ENCODE assay signal across 1 cellular context in genomic region chr9:13550519-13550918, GRCh38.
TF ChIP-seq lines count a peak whose summit lies in the region.

No MANE protein-coding gene starts in this region.

TF ChIP-seq in GM23338, 12 proteins besides CTCF, POLR2A, EP300 and RAD21 (continued from another document):
- TF ChIP-seq REST (IDR thresholded peaks at IDR 0.05; ENCODE audit: unreplicated experiment) (no peak), ETS1 (IDR thresholded peaks at IDR 0.05) (no peak), STAT1 (IDR thresholded peaks at IDR 0.05; ENCODE audit: unreplicated experiment) (no peak)
- TF ChIP-seq, protein P1, sequence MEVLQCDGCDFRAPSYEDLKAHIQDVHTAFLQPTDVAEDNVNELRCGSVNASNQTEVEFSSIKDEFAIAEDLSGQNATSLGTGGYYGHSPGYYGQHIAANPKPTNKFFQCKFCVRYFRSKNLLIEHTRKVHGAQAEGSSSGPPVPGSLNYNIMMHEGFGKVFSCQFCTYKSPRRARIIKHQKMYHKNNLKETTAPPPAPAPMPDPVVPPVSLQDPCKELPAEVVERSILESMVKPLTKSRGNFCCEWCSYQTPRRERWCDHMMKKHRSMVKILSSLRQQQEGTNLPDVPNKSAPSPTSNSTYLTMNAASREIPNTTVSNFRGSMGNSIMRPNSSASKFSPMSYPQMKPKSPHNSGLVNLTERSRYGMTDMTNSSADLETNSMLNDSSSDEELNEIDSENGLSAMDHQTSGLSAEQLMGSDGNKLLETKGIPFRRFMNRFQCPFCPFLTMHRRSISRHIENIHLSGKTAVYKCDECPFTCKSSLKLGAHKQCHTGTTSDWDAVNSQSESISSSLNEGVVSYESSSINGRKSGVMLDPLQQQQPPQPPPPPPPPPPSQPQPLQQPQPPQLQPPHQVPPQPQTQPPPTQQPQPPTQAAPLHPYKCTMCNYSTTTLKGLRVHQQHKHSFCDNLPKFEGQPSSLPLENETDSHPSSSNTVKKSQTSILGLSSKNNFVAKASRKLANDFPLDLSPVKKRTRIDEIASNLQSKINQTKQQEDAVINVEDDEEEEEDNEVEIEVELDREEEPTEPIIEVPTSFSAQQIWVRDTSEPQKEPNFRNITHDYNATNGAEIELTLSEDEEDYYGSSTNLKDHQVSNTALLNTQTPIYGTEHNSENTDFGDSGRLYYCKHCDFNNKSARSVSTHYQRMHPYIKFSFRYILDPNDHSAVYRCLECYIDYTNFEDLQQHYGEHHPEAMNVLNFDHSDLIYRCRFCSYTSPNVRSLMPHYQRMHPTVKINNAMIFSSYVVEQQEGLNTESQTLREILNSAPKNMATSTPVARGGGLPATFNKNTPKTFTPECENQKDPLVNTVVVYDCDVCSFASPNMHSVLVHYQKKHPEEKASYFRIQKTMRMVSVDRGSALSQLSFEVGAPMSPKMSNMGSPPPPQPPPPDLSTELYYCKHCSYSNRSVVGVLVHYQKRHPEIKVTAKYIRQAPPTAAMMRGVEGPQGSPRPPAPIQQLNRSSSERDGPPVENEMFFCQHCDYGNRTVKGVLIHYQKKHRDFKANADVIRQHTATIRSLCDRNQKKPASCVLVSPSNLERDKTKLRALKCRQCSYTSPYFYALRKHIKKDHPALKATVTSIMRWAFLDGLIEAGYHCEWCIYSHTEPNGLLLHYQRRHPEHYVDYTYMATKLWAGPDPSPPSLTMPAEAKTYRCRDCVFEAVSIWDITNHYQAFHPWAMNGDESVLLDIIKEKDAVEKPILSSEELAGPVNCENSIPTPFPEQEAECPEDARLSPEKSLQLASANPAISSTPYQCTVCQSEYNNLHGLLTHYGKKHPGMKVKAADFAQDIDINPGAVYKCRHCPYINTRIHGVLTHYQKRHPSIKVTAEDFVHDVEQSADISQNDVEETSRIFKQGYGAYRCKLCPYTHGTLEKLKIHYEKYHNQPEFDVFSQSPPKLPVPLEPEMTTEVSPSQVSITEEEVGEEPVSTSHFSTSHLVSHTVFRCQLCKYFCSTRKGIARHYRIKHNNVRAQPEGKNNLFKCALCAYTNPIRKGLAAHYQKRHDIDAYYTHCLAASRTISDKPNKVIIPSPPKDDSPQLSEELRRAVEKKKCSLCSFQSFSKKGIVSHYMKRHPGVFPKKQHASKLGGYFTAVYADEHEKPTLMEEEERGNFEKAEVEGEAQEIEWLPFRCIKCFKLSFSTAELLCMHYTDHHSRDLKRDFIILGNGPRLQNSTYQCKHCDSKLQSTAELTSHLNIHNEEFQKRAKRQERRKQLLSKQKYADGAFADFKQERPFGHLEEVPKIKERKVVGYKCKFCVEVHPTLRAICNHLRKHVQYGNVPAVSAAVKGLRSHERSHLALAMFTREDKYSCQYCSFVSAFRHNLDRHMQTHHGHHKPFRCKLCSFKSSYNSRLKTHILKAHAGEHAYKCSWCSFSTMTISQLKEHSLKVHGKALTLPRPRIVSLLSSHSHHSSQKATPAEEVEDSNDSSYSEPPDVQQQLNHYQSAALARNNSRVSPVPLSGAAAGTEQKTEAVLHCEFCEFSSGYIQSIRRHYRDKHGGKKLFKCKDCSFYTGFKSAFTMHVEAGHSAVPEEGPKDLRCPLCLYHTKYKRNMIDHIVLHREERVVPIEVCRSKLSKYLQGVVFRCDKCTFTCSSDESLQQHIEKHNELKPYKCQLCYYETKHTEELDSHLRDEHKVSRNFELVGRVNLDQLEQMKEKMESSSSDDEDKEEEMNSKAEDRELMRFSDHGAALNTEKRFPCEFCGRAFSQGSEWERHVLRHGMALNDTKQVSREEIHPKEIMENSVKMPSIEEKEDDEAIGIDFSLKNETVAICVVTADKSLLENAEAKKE (CRISPR knock-in tag; IDR thresholded peaks at IDR 0.05): no peak
